Comparison of ENCODE assay signal across 8 cellular contexts in the genomic region with DNA sequence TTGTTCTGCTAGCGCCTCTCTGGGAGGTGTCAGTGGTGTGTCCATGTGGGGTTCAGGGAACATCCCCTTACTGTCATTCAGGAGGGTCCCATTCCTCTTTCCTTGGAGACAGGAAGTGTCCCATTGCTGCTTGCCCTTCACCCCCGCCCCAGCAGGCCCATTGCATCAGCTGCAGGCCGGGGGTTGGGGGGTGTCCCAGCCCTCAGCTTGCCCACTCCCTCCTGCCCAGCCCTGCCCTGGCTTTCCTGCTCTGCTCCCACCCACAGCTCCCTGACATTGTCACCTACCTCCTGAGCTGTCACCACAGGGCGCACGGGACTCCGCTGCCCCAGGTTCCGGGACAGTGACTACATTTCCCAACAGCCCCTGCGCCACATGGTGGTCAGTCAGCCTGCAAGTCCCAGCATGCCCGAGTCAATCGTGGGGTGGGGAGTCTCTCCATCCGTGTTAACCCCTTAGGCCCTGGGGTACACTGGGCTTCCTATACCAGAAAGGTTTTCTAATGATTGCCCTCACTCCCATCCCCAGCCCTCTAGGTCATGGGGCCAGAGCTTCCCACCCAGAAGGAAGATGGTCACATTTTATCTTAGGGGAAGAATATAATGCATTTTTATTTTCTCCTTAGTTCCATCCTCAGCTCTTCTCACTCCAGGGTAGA. TPM values are rescaled to one million over a fixed set of nuclear protein-coding genes. Genes with fewer than 3 reads are reported as not detected.
A peak's percentile ranks its signal among the peaks of the same experiment; 100 is the strongest.
DNase-seq lines count a peak whose midpoint lies in the region; ATAC-seq and TF ChIP-seq lines count a peak whose summit lies in the region.

INPP5B (minus strand) TSS at position 351 of the 658 bp plus-strand sequence. CDS start 745 bp downstream, outside the sequence.

- H3K4me3 ChIP-seq in HEK293 (ENCODE audit: low read depth, low read length) = peak within 1 kb of the TSS; percentile 78
- H3K4me3 ChIP-seq in mesenchymal stem cell (ENCODE audit: insufficient read depth in 1 of 2, low read depth in 1 of 2, low read length in 2 of 2) = peak within 1 kb of the TSS; percentile 64 to 93

- CTCF ChIA-PET in GM10248 (lab: Yijun Ruan, JAX) (interaction anchor here (1.2 to 3.1 kb wide), 6 partner anchors 8 to 87 kb away, joined by 4 to 17 read pairs (median 6); partner anchors contain the start of gene MTF1), HEK293 (lab: Yijun Ruan, JAX) (interaction anchor here (0.8 to 1.1 kb wide), 3 partner anchors 14 to 44 kb away, joined by 3 to 4 read pairs (median 3); no protein-coding TSS in a partner anchor)

- peak within 1 kb of the TSS; percentile 61 to 79 for H3K18ac ChIP-seq in mesenchymal stem cell (ENCODE audit: low read depth in 1 of 2, low read length in 2 of 2)

- no peaks in the 10 kb centered on the region for H3K27me3 Mint-ChIP-seq in effector memory CD8-positive, alpha-beta T cell

- peaks cover 10% of the 10 kb centered on the region for H3K36me3 Mint-ChIP-seq in effector memory CD8-positive, alpha-beta T cell (ENCODE audit: insufficient read depth)

- H3K4me1 ChIP-seq in HEK293 (ENCODE audit: control insufficient read depth, insufficient read depth, low read length) = no peaks in the 10 kb centered on the region
- peaks cover 26% of the 10 kb centered on the region for H3K4me1 ChIP-seq in mesenchymal stem cell (ENCODE audit: control insufficient read depth, insufficient read depth, low read depth, low read length)

- peak within 1 kb of the TSS; percentile 56 for H2AFZ ChIP-seq in mesenchymal stem cell (ENCODE audit: low read depth, low read length)

- peak within 1 kb of the TSS; percentile 2 for H2BK120ac ChIP-seq in mesenchymal stem cell (ENCODE audit: low read depth, low read length)

- peak within 1 kb of the TSS; percentile 89 to 94 for H3K27ac Mint-ChIP-seq in effector memory CD8-positive, alpha-beta T cell

- H3K27me3 ChIP-seq in mesenchymal stem cell (ENCODE audit: control insufficient read depth in 1 of 2, insufficient read depth in 1 of 2, low read length in 2 of 2) = no peaks in the 10 kb centered on the region

- H4K91ac ChIP-seq in mesenchymal stem cell (ENCODE audit: low read length) = peak within 1 kb of the TSS; percentile 88

- H3K79me1 ChIP-seq in mesenchymal stem cell (replicated peaks; ENCODE audit: low read length, poor library complexity, severe bottlenecking) = peaks cover 13% of the 10 kb centered on the region

- POLR2A ChIA-PET in GM10248 (lab: Yijun Ruan, JAX) = no interaction called here
- POLR2A ChIA-PET in HEK293 (lab: Yijun Ruan, JAX) = interaction anchor here (0.5 to 1.5 kb wide), 5 partner anchors 9 to 87 kb away, joined by 3 to 8 read pairs (median 4); partner anchors contain the start of gene MTF1

- peaks cover 0 to 9% of the 10 kb centered on the region in 2 experiments; a peak in 1 of 3 replicates for H3K36me3 ChIP-seq in HEK293 (ENCODE audit: control insufficient read depth in 2 of 2, insufficient read depth in 1 of 2, low read length in 2 of 2)
- peaks cover 23 to 24% of the 10 kb centered on the region in 2 experiments for H3K36me3 ChIP-seq in mesenchymal stem cell (ENCODE audit: control insufficient read depth in 1 of 2, insufficient read depth in 2 of 2, low read depth in 1 of 2, low read length in 2 of 2)

- H2BK12ac ChIP-seq in mesenchymal stem cell (ENCODE audit: low read length in 2 of 2) = peak within 1 kb of the TSS in 1 of 2 experiments; percentile 70

- ATAC-seq in effector memory CD8-positive, alpha-beta T cell (replicated peaks) = peak; percentile 96
- ATAC-seq in HG03025 (IDR thresholded peaks at IDR 0.05; ENCODE audit: low FRiP score, unreplicated experiment) = no peak

- H2AK5ac ChIP-seq in mesenchymal stem cell (ENCODE audit: low read length, severe bottlenecking) = peak within 1 kb of the TSS; percentile 40

- H3K4ac ChIP-seq in mesenchymal stem cell (ENCODE audit: low read depth in 1 of 2, low read length in 2 of 2) = peak within 1 kb of the TSS; percentile 37 to 66

- 4% methylated on average over 11 of the region's 11 CpGs for WGBS in mesenchymal stem cell

- TF ChIP-seq CTCF in GM10248 (IDR thresholded peaks at IDR 0.05; ENCODE audit: control extremely low read depth, extremely low read depth, low read depth, missing control alignments) (no peak), HEK293 (tag by site-specific recombination; IDR thresholded peaks at IDR 0.05) (no peak)

- peak within 1 kb of the TSS; percentile 99 for H3K9ac ChIP-seq in mesenchymal stem cell (ENCODE audit: low read length)

- H3K9me3 ChIP-seq in HEK293 (ENCODE audit: control insufficient read depth, insufficient read depth, low read depth, low read length) (no peaks in the 10 kb centered on the region), mesenchymal stem cell (ENCODE audit: control insufficient read depth, low read length) (no peaks in the 10 kb centered on the region)

- H3K9me3 Mint-ChIP-seq in effector memory CD8-positive, alpha-beta T cell = no peaks in the 10 kb centered on the region

- no peak within 1 kb of the TSS for H2BK15ac ChIP-seq in mesenchymal stem cell (ENCODE audit: low read depth, poor library complexity, severe bottlenecking)

- H3K27ac ChIP-seq in HEK293 (ENCODE audit: extremely low read depth, low read depth, low read length) (peak within 1 kb of the TSS; percentile 44; the same call in 1 of the 2 replicates), mesenchymal stem cell (ENCODE audit: low read length, poor library complexity, severe bottlenecking) (peak within 1 kb of the TSS; percentile 66)

- H3K14ac ChIP-seq in mesenchymal stem cell (ENCODE audit: low read length in 2 of 2) = peak within 1 kb of the TSS in 1 of 2 experiments; percentile 15

- DNase-seq in GM10248 (ENCODE audit: extremely low spot score) (peak; percentile 92), NCI-H526 (lab: John Stamatoyannopoulos, UW) (peak; percentile 77 to 95), mesenchymal stem cell (peak; percentile 91)
- peak; percentile 90 for DNase-seq in activated CD8-positive, alpha-beta memory T cell treated with anti-CD3 and anti-CD28 coated beads for 24 hours
- peak; percentile 38 to 55 (median 49) for DNase-seq in effector memory CD8-positive, alpha-beta T cell
- DNase-seq in stimulated activated CD8-positive, alpha-beta memory T cell treated with anti-CD3 and anti-CD28 coated beads, Interleukin-12 subunit alpha, Interleukin-12 subunit beta, amount 100 ng/mL, for 1 hour (ENCODE audit: low read depth) = peak; percentile 53

- H2BK5ac ChIP-seq in mesenchymal stem cell (ENCODE audit: low read depth, low read length, poor library complexity, severe bottlenecking) = no peak within 1 kb of the TSS

- no peak within 1 kb of the TSS for H3K23ac ChIP-seq in mesenchymal stem cell (ENCODE audit: low read length in 2 of 2)

- H3K4me1 Mint-ChIP-seq in effector memory CD8-positive, alpha-beta T cell (ENCODE audit: low read depth in 2 of 2) = peaks cover 11 to 12% of the 10 kb centered on the region in 2 donors

- peak within 1 kb of the TSS; percentile 85 to 86 for H3K4me3 Mint-ChIP-seq in effector memory CD8-positive, alpha-beta T cell

- peak within 1 kb of the TSS; percentile 77 for H3K4me2 ChIP-seq in mesenchymal stem cell (ENCODE audit: low read length, poor library complexity, severe bottlenecking)

- peak within 1 kb of the TSS; percentile 98 for H4K8ac ChIP-seq in mesenchymal stem cell (ENCODE audit: low read length)

TF ChIP-seq in HEK293, 187 proteins besides CTCF, POLR2A, EP300 and RAD21 (continues in another document):
- TF ChIP-seq ZNF23 (tag by site-specific recombination; IDR thresholded peaks at IDR 0.05; ENCODE audit: borderline replicate concordance) (no peak), KLF7 (tag by site-specific recombination; IDR thresholded peaks at IDR 0.05; ENCODE audit: borderline replicate concordance) (0 out of 2 replicates have a peak, but pooled peaks have one; percentile 8), REPIN1 (tag by site-specific recombination; IDR thresholded peaks at IDR 0.05; ENCODE audit: low read depth) (no peak), FEZF1 (tag by site-specific recombination; IDR thresholded peaks at IDR 0.05) (no peak), PRDM10 (tag by site-specific recombination; IDR thresholded peaks at IDR 0.05) (peak; percentile 74), ZNF670 (tag by site-specific recombination; IDR thresholded peaks at IDR 0.05; ENCODE audit: low read depth) (no peak), ZNF169 (tag by site-specific recombination; IDR thresholded peaks at IDR 0.05) (no peak)
- TF ChIP-seq, protein P1, sequence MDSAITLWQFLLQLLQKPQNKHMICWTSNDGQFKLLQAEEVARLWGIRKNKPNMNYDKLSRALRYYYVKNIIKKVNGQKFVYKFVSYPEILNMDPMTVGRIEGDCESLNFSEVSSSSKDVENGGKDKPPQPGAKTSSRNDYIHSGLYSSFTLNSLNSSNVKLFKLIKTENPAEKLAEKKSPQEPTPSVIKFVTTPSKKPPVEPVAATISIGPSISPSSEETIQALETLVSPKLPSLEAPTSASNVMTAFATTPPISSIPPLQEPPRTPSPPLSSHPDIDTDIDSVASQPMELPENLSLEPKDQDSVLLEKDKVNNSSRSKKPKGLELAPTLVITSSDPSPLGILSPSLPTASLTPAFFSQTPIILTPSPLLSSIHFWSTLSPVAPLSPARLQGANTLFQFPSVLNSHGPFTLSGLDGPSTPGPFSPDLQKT (IDR thresholded peaks at IDR 0.05; ENCODE audit: borderline replicate concordance, low read depth, low read length) = no peak

RNA-seq across cellular contexts. Expression of gene INPP5B, which starts in this region (rescaled TPM):
- 9.4 TPM for polyA plus RNA-seq in mesenchymal stem cell (2013, experiment 1 of 2)
- polyA plus RNA-seq in mesenchymal stem cell (2013, experiment 2 of 2) = 9.0 TPM
